Comparison of ENCODE assay signal across 7 cellular contexts in genomic region chr1:145963218-145964019, GRCh38. TPM values are rescaled to one million over a fixed set of nuclear protein-coding genes. Genes with fewer than 3 reads are reported as not detected.
DNase-seq lines count a peak whose midpoint lies in the region; ATAC-seq and TF ChIP-seq lines count a peak whose summit lies in the region.

No MANE protein-coding gene starts in this region.

- peak overlapping the region; percentile 61 to 67 (median 62) for H3K4me3 ChIP-seq in mammary epithelial cell (replicated peaks in 1 of 3; ENCODE audit: insufficient read depth in 1 of 3, low read depth in 2 of 3, low read length in 3 of 3)
- peak overlapping the region; percentile 68 for H3K4me3 ChIP-seq in mononuclear cell (ENCODE audit: low read length)

- TF ChIP-seq CTCF in mammary epithelial cell (conservative IDR thresholded peaks at IDR 0.05 in 1 of 2, IDR thresholded peaks at IDR 0.05 in 1 of 2; ENCODE audit: extremely low read depth in 1 of 2, insufficient read depth in 1 of 2, low read depth in 1 of 2, low read length in 2 of 2): no peak
- TF ChIP-seq CTCF in GM10266 (IDR thresholded peaks at IDR 0.05; ENCODE audit: control insufficient read depth, insufficient read depth, low read depth, missing control alignments): no peak

- H3K79me2 ChIP-seq in mammary epithelial cell (ENCODE audit: insufficient read depth, low read length): peaks cover 5% of the 10 kb centered on the region

- no peaks in the 10 kb centered on the region for H3K36me3 ChIP-seq in mammary epithelial cell (ENCODE audit: insufficient read depth, low read length)

- BruUV-seq in mammary epithelial cell (replicated peaks; lab: Mats Ljungman, UMichigan): no TSS peak

- DNase-seq in G401 (ENCODE audit: low spot score) (peak; percentile 86), NCI-H226 (peak; percentile 88), mammary epithelial cell (peak; percentile 67), GM10266 (ENCODE audit: extremely low spot score) (no peak), iPS-NIHi7 (ENCODE audit: extremely low spot score) (no peak)

- no peak for ATAC-seq in GM21447 (IDR thresholded peaks at IDR 0.05; ENCODE audit: unreplicated experiment)

- WGBS in mammary epithelial cell (ENCODE audit: low coverage, missing lambda C conversion rate): 29% methylated on average over 6 of the region's 6 CpGs

- peak overlapping the region; percentile 63 for H3K27ac ChIP-seq in mammary epithelial cell (ENCODE audit: insufficient read depth, low read depth, low read length)

- H3K27me3 ChIP-seq in mammary epithelial cell (ENCODE audit: insufficient read depth, low read length) (no peaks in the 10 kb centered on the region), mononuclear cell (ENCODE audit: insufficient read depth, low read length) (no peaks in the 10 kb centered on the region)

- no peaks in the 10 kb centered on the region for H4K20me1 ChIP-seq in mammary epithelial cell (ENCODE audit: insufficient read depth, low read length)

- dilution Hi-C loops in mammary epithelial cell (cut with HindIII; ENCODE audit: low sequenced_read_pairs): loop anchor here (5.0 kb wide), 2 partner anchors 59 to 86 kb away; partner anchors contain the start of gene HJV

- H3K9me3 ChIP-seq in mammary epithelial cell (replicated peaks; ENCODE audit: insufficient read depth, low read length): no peaks in the 10 kb centered on the region
- H3K9me3 ChIP-seq in mononuclear cell (ENCODE audit: low read depth, low read length): no peaks in the 10 kb centered on the region

- H3K4me1 ChIP-seq in mammary epithelial cell (ENCODE audit: insufficient read depth, low read length) (peaks cover 41% of the 10 kb centered on the region), mononuclear cell (ENCODE audit: insufficient read depth, low read length) (peaks cover 70% of the 10 kb centered on the region)

- in situ Hi-C loops in G401 (cut with HindIII; ENCODE audit: low sequenced_read_pairs): no loop called here
- in situ Hi-C loops in mammary epithelial cell (cut with MboI; ENCODE audit: low sequenced_read_pairs in 2 of 2): loop anchor here in 1 of 2 donors (10.0 kb wide), 1 partner anchor 99 kb away; no protein-coding TSS in a partner anchor

- peak overlapping the region; percentile 89 for H3K4me2 ChIP-seq in mammary epithelial cell (ENCODE audit: insufficient read depth, low read depth, low read length)

- peak overlapping the region; percentile 87 for H2AFZ ChIP-seq in mammary epithelial cell (ENCODE audit: low read depth, low read length)

- H3K9ac ChIP-seq in mammary epithelial cell (ENCODE audit: insufficient read depth, low read length): peak overlapping the region; percentile 58

- intact Hi-C loops in mammary epithelial cell (cut with micrococcal nuclease): loop anchor here (1.0 to 5.0 kb wide), 2 partner anchors 36 to 116 kb away; partner anchors contain the start of genes NUDT17 and RBM8A

- CTCF ChIA-PET in mammary epithelial cell (lab: Charles Lee; ENCODE audit: low non-redundant PET): interaction anchor here (0.6 kb wide), 1 partner anchor 37 kb away, joined by 3 read pairs; no protein-coding TSS in a partner anchor

RNA-seq across cellular contexts. Expression of gene ANKRD34A, which starts 1.0 kb away (rescaled TPM):
- total RNA-seq in G401 (2014; rRNA removed; shearing (Covaris generic)): 2.5 and 16.1 TPM in 2 replicates
- 1 to 10 TPM; 1.3 to 1.6 TPM for total RNA-seq in mammary epithelial cell
- polyA plus RNA-seq in mammary epithelial cell: 1.1 TPM
- polyA minus RNA-seq in mammary epithelial cell: 0.21 TPM
- 0.42 TPM for total RNA-seq in mononuclear cell

RNA-seq across cellular contexts. Expression of gene POLR3GL, which starts 1.1 kb away (rescaled TPM):
- 13.4 and 13.5 TPM in 2 replicates for total RNA-seq in G401 (2014; rRNA removed; shearing (Covaris generic))
- total RNA-seq in mammary epithelial cell (10 to 100 TPM in 1 of 2 donors, 1 to 10 TPM in 1; 4.7 to 10.0 TPM), mononuclear cell (12.7 TPM)
- polyA plus RNA-seq in mammary epithelial cell: 7.3 TPM
- 10.9 TPM for polyA minus RNA-seq in mammary epithelial cell

RNA-seq across cellular contexts. Expression of gene LIX1L, which starts 5.6 kb away (rescaled TPM):
- 31.7 and 32.1 TPM in 2 replicates for total RNA-seq in G401 (2014; rRNA removed; shearing (Covaris generic))
- total RNA-seq in mammary epithelial cell (10 to 100 TPM; 16.0 TPM), mononuclear cell (15.1 TPM)
- 22.8 TPM for polyA plus RNA-seq in mammary epithelial cell
- 27.2 TPM for polyA minus RNA-seq in mammary epithelial cell

RNA-seq across cellular contexts. Expression of gene TXNIP, which starts 33.0 kb away (rescaled TPM):
- total RNA-seq in G401 (2014; rRNA removed; shearing (Covaris generic)): 1.8 and 4.7 TPM in 2 replicates
- total RNA-seq in mammary epithelial cell (100 to 1,000 TPM in 1 of 2 donors, 10 to 100 TPM in 1; 92.8 to 355 TPM), mononuclear cell (2,317 TPM)
- polyA plus RNA-seq in mammary epithelial cell: 56.2 TPM
- polyA minus RNA-seq in mammary epithelial cell: 73.1 TPM

RNA-seq across cellular contexts. Expression of gene RBM8A, which starts 36.1 kb away (rescaled TPM):
- total RNA-seq in G401 (2014; rRNA removed; shearing (Covaris generic)): 86.0 and 117 TPM in 2 replicates
- total RNA-seq in mammary epithelial cell (100 to 1,000 TPM in 1 of 2 donors, 10 to 100 TPM in 1; 80.2 to 172 TPM), mononuclear cell (98.2 TPM)
- polyA plus RNA-seq in mammary epithelial cell: 172 TPM
- 57.7 TPM for polyA minus RNA-seq in mammary epithelial cell

Comparison
In these comparisons a context has a peak if more than half of its experiments do, and no peak if none do; other contexts are left out.
1. DNase-seq: peak in G401 (single experiment), NCI-H226 (single experiment) and mammary epithelial cell (single experiment); none in GM10266 (single experiment) and iPS-NIHi7 (single experiment).